In the genomic region with DNA sequence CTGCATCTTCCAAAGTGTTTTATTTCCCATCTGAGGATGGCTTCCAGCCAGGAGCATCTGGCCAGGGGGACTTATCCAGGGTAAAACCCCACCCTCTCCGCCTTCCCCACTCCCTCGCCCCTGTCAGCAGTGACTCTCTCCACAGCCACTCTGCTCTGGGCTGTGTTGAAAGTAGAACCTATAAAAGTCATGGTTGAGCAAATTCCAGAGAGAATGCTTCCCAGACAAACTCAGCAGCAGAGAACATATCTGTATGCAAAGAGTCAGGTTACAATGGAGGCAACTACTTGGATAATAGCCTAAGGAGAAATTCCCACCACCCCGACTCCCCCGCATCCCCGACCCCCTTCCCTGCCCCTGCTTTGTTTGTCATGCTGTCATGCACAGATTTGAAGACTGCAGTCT, we compare ENCODE assay signal across 9 cellular contexts.
DNase-seq lines count a peak whose midpoint lies in the region; FAIRE-seq and TF ChIP-seq lines count a peak whose summit lies in the region.
"Had no signal": no experiment of that assay in that cellular context is flagged by ENCODE, and none has a peak within 500 bp of the region (broad histone marks: within the 10 kb centered on the region; RNA-seq: fewer than 3 reads in every experiment).

No MANE protein-coding gene starts in this region.

- no peak for TF ChIP-seq POLR2A in GM12892 (IDR thresholded peaks at IDR 0.05; ENCODE audit: low read depth, low read length)

- no peak overlapping the region for H3K4me3 ChIP-seq in choroid plexus epithelial cell (ENCODE audit: low read depth, low read length)
- H3K4me3 ChIP-seq in effector memory CD4-positive, alpha-beta T cell (ENCODE audit: insufficient read depth, low read depth, low read length, poor library complexity, severe bottlenecking) = no peak overlapping the region

- H3K27me3 Mint-ChIP-seq in osteocyte (ENCODE audit: unreplicated experiment) = no peaks in the 10 kb centered on the region

- peak; percentile 87 for DNase-seq in EH (ENCODE audit: low read depth)
- DNase-seq in NCI-H2107 (lab: John Stamatoyannopoulos, UW) = peak; percentile 61
- DNase-seq in choroid plexus epithelial cell (ENCODE audit: low read depth) = peak; percentile 81
- DNase-seq in osteocyte (ENCODE audit: extremely low spot score, unreplicated experiment) = no peak
- DNase-seq in GM12892 (ENCODE audit: insufficient read length) = no peak
- no peak for DNase-seq in cerebellar cortex (ENCODE audit: low spot score)
- no peak for DNase-seq in SKM-1 treated with dmso at 0.1 percent for 144 hours (lab: John Stamatoyannopoulos, UW; ENCODE audit: unreplicated experiment)
- no peak for DNase-seq in effector memory CD4-positive, alpha-beta T cell
- DNase-seq: activated T-cell treated with anti-CD3 and anti-CD28 coated beads, Interleukin-2, amount 50 U/mL, for 4 hours had no signal

- no peak for FAIRE-seq in GM12892 (lab: Jason Lieb, UNC)

- H3K4me3 Mint-ChIP-seq in osteocyte (ENCODE audit: unreplicated experiment) = peak overlapping the region; percentile 22
- H3K4me3 Mint-ChIP-seq: activated T-cell treated with anti-CD3 and anti-CD28 coated beads, Interleukin-2, amount 50 U/mL, for 4 hours had no signal

- no peaks in the 10 kb centered on the region for H3K36me3 ChIP-seq in effector memory CD4-positive, alpha-beta T cell (ENCODE audit: control insufficient read depth, insufficient read depth, low read length)

- no peaks in the 10 kb centered on the region for H3K27me3 ChIP-seq in effector memory CD4-positive, alpha-beta T cell (replicated peaks; ENCODE audit: control insufficient read depth, insufficient read depth, low read length, poor library complexity, severe bottlenecking)

- peaks cover 52% of the 10 kb centered on the region for H3K4me1 Mint-ChIP-seq in osteocyte (ENCODE audit: unreplicated experiment)

- H3K9me3 Mint-ChIP-seq in osteocyte (ENCODE audit: unreplicated experiment) = no peaks in the 10 kb centered on the region
- H3K9me3 Mint-ChIP-seq: activated T-cell treated with anti-CD3 and anti-CD28 coated beads, Interleukin-2, amount 50 U/mL, for 4 hours had no signal

- no peak overlapping the region for H3K27ac ChIP-seq in effector memory CD4-positive, alpha-beta T cell (ENCODE audit: insufficient read depth, low read length, poor library complexity, severe bottlenecking)

- TF ChIP-seq CTCF in choroid plexus epithelial cell (conservative IDR thresholded peaks at IDR 0.05; ENCODE audit: low read depth, low read length) = no peak
- no peak for TF ChIP-seq CTCF in osteocyte (IDR thresholded peaks at IDR 0.05)

- no peaks in the 10 kb centered on the region for H3K36me3 Mint-ChIP-seq in osteocyte (ENCODE audit: unreplicated experiment)

- peaks cover 21% of the 10 kb centered on the region for H3K4me1 ChIP-seq in effector memory CD4-positive, alpha-beta T cell (ENCODE audit: control insufficient read depth, insufficient read depth, low read length, poor library complexity, severe bottlenecking)

- H3K9me3 ChIP-seq in effector memory CD4-positive, alpha-beta T cell (ENCODE audit: control insufficient read depth, low read length) = no peaks in the 10 kb centered on the region

- H3K27ac Mint-ChIP-seq in osteocyte (ENCODE audit: unreplicated experiment) = peak overlapping the region; percentile 74

Comparison
In these comparisons a context has a peak if more than half of its experiments do, and no peak if none do; other contexts are left out.
1. DNase-seq: peak in EH (single experiment), NCI-H2107 (single experiment) and choroid plexus epithelial cell (single experiment); none in osteocyte (single experiment), GM12892 (single experiment), cerebellar cortex (single experiment), SKM-1 treated with dmso at 0.1 percent for 144 hours (single experiment) and effector memory CD4-positive, alpha-beta T cell (0 of 3).